Comparison of ENCODE assay signal across 9 cellular contexts in the genomic region with DNA sequence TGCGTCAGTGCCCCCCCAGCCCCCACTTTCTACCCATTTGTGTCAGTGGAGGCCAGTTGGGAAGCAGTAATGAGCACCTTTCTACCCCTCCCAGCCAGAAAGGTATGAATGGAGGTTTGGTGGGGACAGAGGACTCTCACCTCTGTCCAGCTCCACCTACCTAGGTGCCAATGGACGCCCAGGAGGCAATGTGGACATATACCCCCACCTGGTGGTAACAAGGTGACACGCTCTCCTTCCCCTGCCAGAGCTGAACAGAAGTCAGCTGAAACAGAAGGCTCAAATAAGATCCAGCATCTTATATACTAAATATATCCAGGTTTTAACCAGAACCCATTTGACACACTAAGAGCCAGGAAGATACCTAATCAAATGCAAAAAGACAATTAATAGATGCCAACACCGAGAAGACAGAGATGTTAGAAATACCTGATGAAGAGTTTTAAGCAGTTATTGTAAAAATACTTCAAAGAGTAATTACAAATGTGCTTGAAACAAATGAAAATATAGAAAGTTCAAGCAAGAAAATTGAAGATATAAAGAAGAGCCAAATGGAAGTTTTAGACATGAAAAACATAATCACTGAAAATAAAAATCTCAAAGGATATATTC. TPM values are rescaled to one million over a fixed set of nuclear protein-coding genes. Genes with fewer than 3 reads are reported as not detected.
DNase-seq lines count a peak whose midpoint lies in the region; ATAC-seq and TF ChIP-seq lines count a peak whose summit lies in the region.
"Had no signal": no experiment of that assay in that cellular context is flagged by ENCODE, and none has a peak within 500 bp of the region (broad histone marks: within the 10 kb centered on the region; RNA-seq: fewer than 3 reads in every experiment).

No MANE protein-coding gene starts in this region.

- peak; percentile 92 for TF ChIP-seq CTCF in LNCaP clone FGC (IDR thresholded peaks at IDR 0.05; ENCODE audit: control insufficient read depth, extremely low read depth, insufficient read depth)
- peak; percentile 65 for TF ChIP-seq CTCF in brain microvascular endothelial cell (IDR thresholded peaks at IDR 0.05; ENCODE audit: low read depth, low read length, missing control alignments)
- TF ChIP-seq CTCF in progenitor cell of endocrine pancreas (IDR thresholded peaks at IDR 0.05; ENCODE audit: unreplicated experiment) = peak; percentile 78
- TF ChIP-seq CTCF in mesothelial cell of epicardium (IDR thresholded peaks at IDR 0.05; ENCODE audit: unreplicated experiment) = no peak

- no peak overlapping the region for H3K27ac ChIP-seq in brain microvascular endothelial cell
- H3K27ac ChIP-seq in caudate nucleus (ENCODE audit: low read depth, low read length) = no peak overlapping the region

- H3K36me3 ChIP-seq in brain microvascular endothelial cell (replicated peaks) = no peaks in the 10 kb centered on the region

- H3K4me3 Mint-ChIP-seq in progenitor cell of endocrine pancreas (ENCODE audit: low read depth) = no peak overlapping the region
- no peak overlapping the region for H3K4me3 Mint-ChIP-seq in mesothelial cell of epicardium

- H3K4me1 Mint-ChIP-seq in progenitor cell of endocrine pancreas (ENCODE audit: low read depth) = no peaks in the 10 kb centered on the region
- no peaks in the 10 kb centered on the region for H3K4me1 Mint-ChIP-seq in mesothelial cell of epicardium

- H3K36me3 Mint-ChIP-seq in progenitor cell of endocrine pancreas (ENCODE audit: insufficient read depth) (no peaks in the 10 kb centered on the region), mesothelial cell of epicardium (no peaks in the 10 kb centered on the region)

- DNase-seq in activated CD4-positive, alpha-beta T cell treated with anti-CD3 and anti-CD28 coated beads for 48 hours = peak; percentile 32
- no peak for DNase-seq in activated CD4-positive, alpha-beta T cell treated with anti-CD3 and anti-CD28 coated beads, Interleukin-2, amount 50 U/mL, for 4 hours
- DNase-seq in LNCaP clone FGC (ENCODE audit: low read depth) (peak; percentile 22), brain microvascular endothelial cell (peak; percentile 5), progenitor cell of endocrine pancreas (ENCODE audit: low spot score, unreplicated experiment) (no peak), mesothelial cell of epicardium (ENCODE audit: low spot score in 2 of 2, unreplicated experiment in 2 of 2) (no peak), caudate nucleus (lab: John Stamatoyannopoulos, UW) (no peak)

- in situ Hi-C loops in brain microvascular endothelial cell (cut with HindIII; ENCODE audit: low pct_ligation_motif_present, low sequenced_read_pairs) = no loop called here

- no peak for ATAC-seq in HG02588 (IDR thresholded peaks at IDR 0.05; ENCODE audit: unreplicated experiment)

- H3K27me3 Mint-ChIP-seq in progenitor cell of endocrine pancreas (peaks cover 36% of the 10 kb centered on the region), mesothelial cell of epicardium (ENCODE audit: low read depth) (peaks cover 74% of the 10 kb centered on the region)

- no peak overlapping the region for H3K27ac Mint-ChIP-seq in progenitor cell of endocrine pancreas
- no peak overlapping the region for H3K27ac Mint-ChIP-seq in mesothelial cell of epicardium

- H3K9me3 Mint-ChIP-seq in progenitor cell of endocrine pancreas (ENCODE audit: low read depth) (no peaks in the 10 kb centered on the region), mesothelial cell of epicardium (no peaks in the 10 kb centered on the region)

- H3K4me3 ChIP-seq in LNCaP clone FGC (ENCODE audit: low read depth, low read length) = no peak overlapping the region
- no peak overlapping the region for H3K4me3 ChIP-seq in brain microvascular endothelial cell (ENCODE audit: low read depth, low read length)

- H3K27me3 ChIP-seq in brain microvascular endothelial cell (replicated peaks) = no peaks in the 10 kb centered on the region

RNA-seq across cellular contexts. Expression of a gene that starts 18.4 kb away (rescaled TPM):
- 0.24 and 0.31 TPM in 2 replicates for total RNA-seq in progenitor cell of endocrine pancreas
- total RNA-seq in mesothelial cell of epicardium = 0.04 to 0.11 TPM (median 0.09 TPM) in 3 replicates
- total RNA-seq: Daoy had no signal

Comparison
In these comparisons a context has a peak if more than half of its experiments do, and no peak if none do; other contexts are left out.
1. DNase-seq: peak in activated CD4-positive, alpha-beta T cell treated with anti-CD3 and anti-CD28 coated beads for 48 hours (single experiment), LNCaP clone FGC (single experiment) and brain microvascular endothelial cell (single experiment); none in activated CD4-positive, alpha-beta T cell treated with anti-CD3 and anti-CD28 coated beads, Interleukin-2, amount 50 U/mL, for 4 hours (0 of 2), progenitor cell of endocrine pancreas (single experiment), mesothelial cell of epicardium (0 of 2) and caudate nucleus (0 of 61).